Comparison of ENCODE assay signal across 34 cellular contexts in genomic region chr4:3571921-3572320, GRCh38.
"Had no signal": no experiment of that assay in that cellular context is flagged by ENCODE, and none has a peak within 500 bp of the region (broad histone marks: within the 10 kb centered on the region; RNA-seq: fewer than 3 reads in every experiment).

No MANE protein-coding gene starts in this region.

- H3K36me3 ChIP-seq: adrenal gland, esophagus squamous epithelium, gastroesophageal sphincter had no signal

- H3K9me3 Mint-ChIP-seq: activated CD4-positive, alpha-beta memory T cell treated with anti-CD3 and anti-CD28 coated beads for 36 hours; activated CD4-positive, alpha-beta T cell treated with anti-CD3 and anti-CD28 coated beads, Interleukin-2, amount 10 ng/mL, durations not matched to agents 24 days and 14 days; activated naive CD4-positive, alpha-beta T cell treated with anti-CD3 and anti-CD28 coated beads for 36 hours; activated naive CD4-positive, alpha-beta T cell treated with anti-CD3 and anti-CD28 coated beads, Interleukin-2, amount 50 U/mL, for 24 hours; activated naive CD8-positive, alpha-beta T cell treated with anti-CD3 and anti-CD28 coated beads for 36 hours; activated naive CD8-positive, alpha-beta T cell treated with anti-CD3 and anti-CD28 coated beads, Interleukin-2, amount 50 U/mL, for 24 hours; activated T-helper 1 cell treated with anti-CD3 and anti-CD28 coated beads, Interleukin-12 subunit alpha, Interleukin-12 subunit beta, Interleukin-2, Interleukin-4 antibody, amounts not matched to agents 30 ng/mL and 10 ng/mL and 1 ng/mL, durations not matched to agents 14 hours and 24 hours and 36 hours; activated T-helper 2 cell treated with anti-CD3 and anti-CD28 coated beads, Interferon-gamma antibody, Interleukin-2, Interleukin-4, amounts not matched to agents 10 μg/mL and 5 μg/mL and 100 μg/mL, durations not matched to agents 14 hours and 24 hours and 36 hours; effector memory CD8-positive, alpha-beta T cell; T-cell; T-helper 1 cell treated with Interleukin-12 subunit alpha and Interleukin-12 subunit beta and Interleukin-4 antibody, amounts not matched to agents 30 μg/mL and 1 μg/mL, for 36 hours had no signal

- ATAC-seq: activated CD4-positive, alpha-beta T cell treated with anti-CD3 and anti-CD28 coated beads for 36 hours; activated CD8-positive, alpha-beta memory T cell treated with anti-CD3 and anti-CD28 coated beads, Interleukin-2, amount 10 ng/mL, durations not matched to agents 7 days and 5 days; activated CD8-positive, alpha-beta T cell treated with anti-CD3 and anti-CD28 coated beads, Interleukin-2, amount 10 ng/mL, durations not matched to agents 7 days and 5 days; activated naive CD8-positive, alpha-beta T cell treated with anti-CD3 and anti-CD28 coated beads, Interleukin-2, amount 50 U/mL, for 24 hours; body of pancreas; effector memory CD8-positive, alpha-beta T cell; gastroesophageal sphincter; T-cell had no signal

- H3K9me3 ChIP-seq: adrenal gland, body of pancreas, esophagus squamous epithelium, gastroesophageal sphincter had no signal

- H3K4me3 ChIP-seq: adrenal gland, body of pancreas, esophagus squamous epithelium, gastroesophageal sphincter had no signal

- DNase-seq: activated CD4-positive, alpha-beta memory T cell treated with anti-CD3 and anti-CD28 coated beads for 36 hours; activated CD4-positive, alpha-beta T cell treated with anti-CD3 and anti-CD28 coated beads for 36 hours; activated CD4-positive, alpha-beta T cell treated with anti-CD3 and anti-CD28 coated beads, Interleukin-2, amount 10 ng/mL, durations not matched to agents 24 days and 14 days; activated CD4-positive, CD25-positive, alpha-beta regulatory T cell; activated CD4-positive, CD25-positive, alpha-beta regulatory T cell treated with anti-CD3 and anti-CD28 coated beads, Interleukin-2, amount 50 U/mL, for 72 hours; activated CD8-positive, alpha-beta memory T cell treated with anti-CD3 and anti-CD28 coated beads, Interleukin-2, amount 10 ng/mL, durations not matched to agents 7 days and 5 days; activated CD8-positive, alpha-beta memory T cell treated with anti-CD3 and anti-CD28 coated beads, Interleukin-2, amount 50 U/mL, for 4 hours; activated CD8-positive, alpha-beta T cell treated with anti-CD3 and anti-CD28 coated beads, Interleukin-2, amount 10 ng/mL, durations not matched to agents 7 days and 5 days; activated effector memory CD4-positive, alpha-beta T cell treated with anti-CD3 and anti-CD28 coated beads, Interleukin-2, amount 50 U/mL, for 16 hours; activated naive CD4-positive, alpha-beta T cell treated with anti-CD3 and anti-CD28 coated beads for 36 hours; activated naive CD8-positive, alpha-beta T cell treated with anti-CD3 and anti-CD28 coated beads for 36 hours; activated naive CD8-positive, alpha-beta T cell treated with anti-CD3 and anti-CD28 coated beads, Interleukin-2, amount 50 U/mL, for 24 hours; activated T-cell treated with anti-CD3 and anti-CD28 coated beads, Interleukin-2, amount 50 U/mL, for 1 hour; activated T-cell treated with anti-CD3 and anti-CD28 coated beads, Interleukin-2, amount 50 U/mL, for 48 hours; adrenal gland; amygdala; aorta; body of pancreas; caudate nucleus; cortex of kidney; dermis blood vessel endothelial cell; effector CD4-positive, alpha-beta T cell; effector memory CD8-positive, alpha-beta T cell; esophagus squamous epithelium; foreskin melanocyte; SW 1271; T-cell; T-helper 9 cell had no signal

- H3K36me3 Mint-ChIP-seq: activated CD4-positive, alpha-beta memory T cell treated with anti-CD3 and anti-CD28 coated beads for 36 hours; activated CD8-positive, alpha-beta memory T cell treated with anti-CD3 and anti-CD28 coated beads, Interleukin-2, amount 10 ng/mL, durations not matched to agents 7 days and 5 days; activated naive CD4-positive, alpha-beta T cell treated with anti-CD3 and anti-CD28 coated beads, Interleukin-2, amount 50 U/mL, for 24 hours; activated naive CD8-positive, alpha-beta T cell treated with anti-CD3 and anti-CD28 coated beads for 36 hours; T-cell had no signal

- H3K27ac Mint-ChIP-seq: activated CD4-positive, alpha-beta memory T cell treated with anti-CD3 and anti-CD28 coated beads for 36 hours; activated CD4-positive, alpha-beta T cell treated with anti-CD3 and anti-CD28 coated beads for 36 hours; activated CD4-positive, alpha-beta T cell treated with anti-CD3 and anti-CD28 coated beads, Interleukin-2, amount 10 ng/mL, durations not matched to agents 24 days and 14 days; activated CD8-positive, alpha-beta memory T cell treated with anti-CD3 and anti-CD28 coated beads, Interleukin-2, amount 10 ng/mL, durations not matched to agents 7 days and 5 days; activated CD8-positive, alpha-beta T cell treated with anti-CD3 and anti-CD28 coated beads, Interleukin-2, amount 10 ng/mL, durations not matched to agents 7 days and 5 days; activated naive CD4-positive, alpha-beta T cell treated with anti-CD3 and anti-CD28 coated beads for 36 hours; activated naive CD4-positive, alpha-beta T cell treated with anti-CD3 and anti-CD28 coated beads, Interleukin-2, amount 50 U/mL, for 24 hours; activated naive CD8-positive, alpha-beta T cell treated with anti-CD3 and anti-CD28 coated beads for 36 hours; activated naive CD8-positive, alpha-beta T cell treated with anti-CD3 and anti-CD28 coated beads, Interleukin-2, amount 50 U/mL, for 24 hours; activated T-helper 1 cell treated with anti-CD3 and anti-CD28 coated beads, Interleukin-12 subunit alpha, Interleukin-12 subunit beta, Interleukin-2, Interleukin-4 antibody, amounts not matched to agents 30 ng/mL and 10 ng/mL and 1 ng/mL, durations not matched to agents 14 hours and 24 hours and 36 hours; activated T-helper 2 cell treated with anti-CD3 and anti-CD28 coated beads, Interferon-gamma antibody, Interleukin-2, Interleukin-4, amounts not matched to agents 10 μg/mL and 5 μg/mL and 100 μg/mL, durations not matched to agents 14 hours and 24 hours and 36 hours; effector memory CD8-positive, alpha-beta T cell; T-cell; T-helper 1 cell treated with Interleukin-12 subunit alpha and Interleukin-12 subunit beta and Interleukin-4 antibody, amounts not matched to agents 30 μg/mL and 1 μg/mL, for 36 hours had no signal

- H3K27me3 ChIP-seq: adrenal gland, body of pancreas had no signal

- H3K4me1 ChIP-seq: adrenal gland, body of pancreas, esophagus squamous epithelium, gastroesophageal sphincter had no signal

- H3K27me3 Mint-ChIP-seq: activated CD4-positive, alpha-beta memory T cell treated with anti-CD3 and anti-CD28 coated beads for 36 hours; activated CD4-positive, alpha-beta T cell treated with anti-CD3 and anti-CD28 coated beads, Interleukin-2, amount 10 ng/mL, durations not matched to agents 24 days and 14 days; activated CD8-positive, alpha-beta memory T cell treated with anti-CD3 and anti-CD28 coated beads, Interleukin-2, amount 10 ng/mL, durations not matched to agents 7 days and 5 days; activated naive CD4-positive, alpha-beta T cell treated with anti-CD3 and anti-CD28 coated beads, Interleukin-2, amount 50 U/mL, for 24 hours; activated naive CD8-positive, alpha-beta T cell treated with anti-CD3 and anti-CD28 coated beads for 36 hours had no signal

- H3K4me1 Mint-ChIP-seq: activated CD4-positive, alpha-beta T cell treated with anti-CD3 and anti-CD28 coated beads for 36 hours; activated CD4-positive, alpha-beta T cell treated with anti-CD3 and anti-CD28 coated beads, Interleukin-2, amount 10 ng/mL, durations not matched to agents 24 days and 14 days; activated CD8-positive, alpha-beta memory T cell treated with anti-CD3 and anti-CD28 coated beads, Interleukin-2, amount 10 ng/mL, durations not matched to agents 7 days and 5 days; activated naive CD4-positive, alpha-beta T cell treated with anti-CD3 and anti-CD28 coated beads, Interleukin-2, amount 50 U/mL, for 24 hours; activated naive CD8-positive, alpha-beta T cell treated with anti-CD3 and anti-CD28 coated beads for 36 hours; activated naive CD8-positive, alpha-beta T cell treated with anti-CD3 and anti-CD28 coated beads, Interleukin-2, amount 50 U/mL, for 24 hours; T-cell had no signal

- H3K27ac ChIP-seq: adrenal gland, body of pancreas, epithelial cell of prostate, esophagus squamous epithelium, gastroesophageal sphincter had no signal

- H3K4me3 Mint-ChIP-seq: activated CD4-positive, alpha-beta memory T cell treated with anti-CD3 and anti-CD28 coated beads for 36 hours; activated CD4-positive, alpha-beta T cell treated with anti-CD3 and anti-CD28 coated beads for 36 hours; activated CD4-positive, alpha-beta T cell treated with anti-CD3 and anti-CD28 coated beads, Interleukin-2, amount 10 ng/mL, durations not matched to agents 24 days and 14 days; activated CD8-positive, alpha-beta memory T cell treated with anti-CD3 and anti-CD28 coated beads, Interleukin-2, amount 10 ng/mL, durations not matched to agents 7 days and 5 days; activated CD8-positive, alpha-beta T cell treated with anti-CD3 and anti-CD28 coated beads, Interleukin-2, amount 10 ng/mL, durations not matched to agents 7 days and 5 days; activated naive CD4-positive, alpha-beta T cell treated with anti-CD3 and anti-CD28 coated beads for 36 hours; activated naive CD4-positive, alpha-beta T cell treated with anti-CD3 and anti-CD28 coated beads, Interleukin-2, amount 50 U/mL, for 24 hours; activated naive CD8-positive, alpha-beta T cell treated with anti-CD3 and anti-CD28 coated beads for 36 hours; activated naive CD8-positive, alpha-beta T cell treated with anti-CD3 and anti-CD28 coated beads, Interleukin-2, amount 50 U/mL, for 24 hours; activated T-helper 1 cell treated with anti-CD3 and anti-CD28 coated beads, Interleukin-12 subunit alpha, Interleukin-12 subunit beta, Interleukin-2, Interleukin-4 antibody, amounts not matched to agents 30 ng/mL and 10 ng/mL and 1 ng/mL, durations not matched to agents 14 hours and 24 hours and 36 hours; effector memory CD8-positive, alpha-beta T cell; T-cell; T-helper 1 cell treated with Interleukin-12 subunit alpha and Interleukin-12 subunit beta and Interleukin-4 antibody, amounts not matched to agents 30 μg/mL and 1 μg/mL, for 36 hours had no signal
